Comparison of ENCODE assay signal across 1 cellular context in genomic region chr19:18108897-18109296, GRCh38.
TF ChIP-seq lines count a peak whose summit lies in the region.

No MANE protein-coding gene starts in this region.

TF ChIP-seq in H1, 55 proteins besides CTCF, POLR2A, EP300 and RAD21:
- TF ChIP-seq SAP30 (IDR thresholded peaks at IDR 0.05; ENCODE audit: insufficient read depth, insufficient replicate concordance, low read length) (no peak), CTBP2 (IDR thresholded peaks at IDR 0.05; ENCODE audit: borderline replicate concordance, insufficient read depth, insufficient read length, low read length) (no peak), TCF12 (IDR thresholded peaks at IDR 0.05; ENCODE audit: low read depth, low read length) (no peak), ASH2L (IDR thresholded peaks at IDR 0.05; ENCODE audit: low read length) (no peak), SRF (IDR thresholded peaks at IDR 0.05; ENCODE audit: low read depth, low read length) (no peak), KDM5A (IDR thresholded peaks at IDR 0.05; ENCODE audit: low read length) (no peak), SUZ12 (IDR thresholded peaks at IDR 0.05; ENCODE audit: low read length) (no peak), CBX5 (IDR thresholded peaks at IDR 0.05; ENCODE audit: low read depth, low read length) (no peak), JUN (IDR thresholded peaks at IDR 0.05; ENCODE audit: low read depth, low read length) (no peak), CHD1 (IDR thresholded peaks at IDR 0.05; ENCODE audit: low read depth, low read length) (no peak), BACH1 (IDR thresholded peaks at IDR 0.05; ENCODE audit: low read length) (no peak), YY1 (IDR thresholded peaks at IDR 0.05; ENCODE audit: low read depth, low read length) (no peak), BCL11A (IDR thresholded peaks at IDR 0.05; ENCODE audit: low read depth in 2 of 2, low read length in 2 of 2) (no peak), ZNF274 (IDR thresholded peaks at IDR 0.05; ENCODE audit: borderline replicate concordance, extremely low read depth, low read length) (no peak), FOSL1 (IDR thresholded peaks at IDR 0.05; ENCODE audit: insufficient read depth, low read depth, low read length) (no peak), TAF7 (optimal IDR thresholded peaks at IDR 0.05; ENCODE audit: borderline replicate concordance, low read depth, low read length) (no peak), MAX (IDR thresholded peaks at IDR 0.05) (no peak), TBP (IDR thresholded peaks at IDR 0.05; ENCODE audit: low read depth, low read length) (no peak)
- TF ChIP-seq, protein P1, sequence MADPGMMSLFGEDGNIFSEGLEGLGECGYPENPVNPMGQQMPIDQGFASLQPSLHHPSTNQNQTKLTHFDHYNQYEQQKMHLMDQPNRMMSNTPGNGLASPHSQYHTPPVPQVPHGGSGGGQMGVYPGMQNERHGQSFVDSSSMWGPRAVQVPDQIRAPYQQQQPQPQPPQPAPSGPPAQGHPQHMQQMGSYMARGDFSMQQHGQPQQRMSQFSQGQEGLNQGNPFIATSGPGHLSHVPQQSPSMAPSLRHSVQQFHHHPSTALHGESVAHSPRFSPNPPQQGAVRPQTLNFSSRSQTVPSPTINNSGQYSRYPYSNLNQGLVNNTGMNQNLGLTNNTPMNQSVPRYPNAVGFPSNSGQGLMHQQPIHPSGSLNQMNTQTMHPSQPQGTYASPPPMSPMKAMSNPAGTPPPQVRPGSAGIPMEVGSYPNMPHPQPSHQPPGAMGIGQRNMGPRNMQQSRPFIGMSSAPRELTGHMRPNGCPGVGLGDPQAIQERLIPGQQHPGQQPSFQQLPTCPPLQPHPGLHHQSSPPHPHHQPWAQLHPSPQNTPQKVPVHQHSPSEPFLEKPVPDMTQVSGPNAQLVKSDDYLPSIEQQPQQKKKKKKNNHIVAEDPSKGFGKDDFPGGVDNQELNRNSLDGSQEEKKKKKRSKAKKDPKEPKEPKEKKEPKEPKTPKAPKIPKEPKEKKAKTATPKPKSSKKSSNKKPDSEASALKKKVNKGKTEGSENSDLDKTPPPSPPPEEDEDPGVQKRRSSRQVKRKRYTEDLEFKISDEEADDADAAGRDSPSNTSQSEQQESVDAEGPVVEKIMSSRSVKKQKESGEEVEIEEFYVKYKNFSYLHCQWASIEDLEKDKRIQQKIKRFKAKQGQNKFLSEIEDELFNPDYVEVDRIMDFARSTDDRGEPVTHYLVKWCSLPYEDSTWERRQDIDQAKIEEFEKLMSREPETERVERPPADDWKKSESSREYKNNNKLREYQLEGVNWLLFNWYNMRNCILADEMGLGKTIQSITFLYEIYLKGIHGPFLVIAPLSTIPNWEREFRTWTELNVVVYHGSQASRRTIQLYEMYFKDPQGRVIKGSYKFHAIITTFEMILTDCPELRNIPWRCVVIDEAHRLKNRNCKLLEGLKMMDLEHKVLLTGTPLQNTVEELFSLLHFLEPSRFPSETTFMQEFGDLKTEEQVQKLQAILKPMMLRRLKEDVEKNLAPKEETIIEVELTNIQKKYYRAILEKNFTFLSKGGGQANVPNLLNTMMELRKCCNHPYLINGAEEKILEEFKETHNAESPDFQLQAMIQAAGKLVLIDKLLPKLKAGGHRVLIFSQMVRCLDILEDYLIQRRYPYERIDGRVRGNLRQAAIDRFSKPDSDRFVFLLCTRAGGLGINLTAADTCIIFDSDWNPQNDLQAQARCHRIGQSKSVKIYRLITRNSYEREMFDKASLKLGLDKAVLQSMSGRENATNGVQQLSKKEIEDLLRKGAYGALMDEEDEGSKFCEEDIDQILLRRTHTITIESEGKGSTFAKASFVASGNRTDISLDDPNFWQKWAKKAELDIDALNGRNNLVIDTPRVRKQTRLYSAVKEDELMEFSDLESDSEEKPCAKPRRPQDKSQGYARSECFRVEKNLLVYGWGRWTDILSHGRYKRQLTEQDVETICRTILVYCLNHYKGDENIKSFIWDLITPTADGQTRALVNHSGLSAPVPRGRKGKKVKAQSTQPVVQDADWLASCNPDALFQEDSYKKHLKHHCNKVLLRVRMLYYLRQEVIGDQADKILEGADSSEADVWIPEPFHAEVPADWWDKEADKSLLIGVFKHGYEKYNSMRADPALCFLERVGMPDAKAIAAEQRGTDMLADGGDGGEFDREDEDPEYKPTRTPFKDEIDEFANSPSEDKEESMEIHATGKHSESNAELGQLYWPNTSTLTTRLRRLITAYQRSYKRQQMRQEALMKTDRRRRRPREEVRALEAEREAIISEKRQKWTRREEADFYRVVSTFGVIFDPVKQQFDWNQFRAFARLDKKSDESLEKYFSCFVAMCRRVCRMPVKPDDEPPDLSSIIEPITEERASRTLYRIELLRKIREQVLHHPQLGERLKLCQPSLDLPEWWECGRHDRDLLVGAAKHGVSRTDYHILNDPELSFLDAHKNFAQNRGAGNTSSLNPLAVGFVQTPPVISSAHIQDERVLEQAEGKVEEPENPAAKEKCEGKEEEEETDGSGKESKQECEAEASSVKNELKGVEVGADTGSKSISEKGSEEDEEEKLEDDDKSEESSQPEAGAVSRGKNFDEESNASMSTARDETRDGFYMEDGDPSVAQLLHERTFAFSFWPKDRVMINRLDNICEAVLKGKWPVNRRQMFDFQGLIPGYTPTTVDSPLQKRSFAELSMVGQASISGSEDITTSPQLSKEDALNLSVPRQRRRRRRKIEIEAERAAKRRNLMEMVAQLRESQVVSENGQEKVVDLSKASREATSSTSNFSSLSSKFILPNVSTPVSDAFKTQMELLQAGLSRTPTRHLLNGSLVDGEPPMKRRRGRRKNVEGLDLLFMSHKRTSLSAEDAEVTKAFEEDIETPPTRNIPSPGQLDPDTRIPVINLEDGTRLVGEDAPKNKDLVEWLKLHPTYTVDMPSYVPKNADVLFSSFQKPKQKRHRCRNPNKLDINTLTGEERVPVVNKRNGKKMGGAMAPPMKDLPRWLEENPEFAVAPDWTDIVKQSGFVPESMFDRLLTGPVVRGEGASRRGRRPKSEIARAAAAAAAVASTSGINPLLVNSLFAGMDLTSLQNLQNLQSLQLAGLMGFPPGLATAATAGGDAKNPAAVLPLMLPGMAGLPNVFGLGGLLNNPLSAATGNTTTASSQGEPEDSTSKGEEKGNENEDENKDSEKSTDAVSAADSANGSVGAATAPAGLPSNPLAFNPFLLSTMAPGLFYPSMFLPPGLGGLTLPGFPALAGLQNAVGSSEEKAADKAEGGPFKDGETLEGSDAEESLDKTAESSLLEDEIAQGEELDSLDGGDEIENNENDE (IDR thresholded peaks at IDR 0.05; ENCODE audit: insufficient replicate concordance, low read length): no peak
